Comparison of ENCODE assay signal across 15 cellular contexts in genomic region chr11:62567018-62567633, GRCh38. TPM values are rescaled to one million over a fixed set of nuclear protein-coding genes. Genes with fewer than 3 reads are reported as not detected.
DNase-seq lines count a peak whose midpoint lies in the region; ATAC-seq and TF ChIP-seq lines count a peak whose summit lies in the region.
"Had no signal": no experiment of that assay in that cellular context is flagged by ENCODE, and none has a peak within 500 bp of the region (broad histone marks: within the 10 kb centered on the region; RNA-seq: fewer than 3 reads in every experiment).

No MANE protein-coding gene starts in this region.

- peaks cover 97% of the 10 kb centered on the region for H3K36me3 ChIP-seq in RWPE2 (ENCODE audit: low read depth)
- H3K36me3 ChIP-seq in endodermal cell (ENCODE audit: control insufficient read depth, insufficient read depth, low read length), result peaks cover 89% of the 10 kb centered on the region

- H3K36me3 Mint-ChIP-seq in activated naive CD4-positive, alpha-beta T cell treated with anti-CD3 and anti-CD28 coated beads, Interleukin-2, amount 50 U/mL, for 72 hours, result peaks cover 32 to 66% of the 10 kb centered on the region in 2 donors
- H3K36me3 Mint-ChIP-seq in endodermal cell (ENCODE audit: low read depth), result peaks cover 80% of the 10 kb centered on the region
- H3K36me3 Mint-ChIP-seq in type B pancreatic cell, result peaks cover 40% of the 10 kb centered on the region

- no peak overlapping the region for H3K4me3 ChIP-seq in RWPE2 (ENCODE audit: severe bottlenecking)
- H3K4me3 ChIP-seq in endodermal cell (ENCODE audit: low read length), result peak overlapping the region; percentile 45
- H3K4me3 ChIP-seq: ascending aorta had no signal

- peak; percentile 20 to 21 for ATAC-seq in activated naive CD4-positive, alpha-beta T cell treated with anti-CD3 and anti-CD28 coated beads, Interleukin-2, amount 50 U/mL, for 72 hours
- ATAC-seq in RWPE2 (ENCODE audit: low read depth) (peak; percentile 11; the same call in 1 of the 3 replicates), HG03520 (IDR thresholded peaks at IDR 0.05; ENCODE audit: unreplicated experiment) (no peak), GM21825 (IDR thresholded peaks at IDR 0.05; ENCODE audit: unreplicated experiment) (no peak)
- ATAC-seq: foreskin keratinocyte, SK-N-SH treated with all-trans-retinoic acid at 6 μM for 48 hours had no signal

- H3K27ac Mint-ChIP-seq in activated naive CD4-positive, alpha-beta T cell treated with anti-CD3 and anti-CD28 coated beads, Interleukin-2, amount 50 U/mL, for 72 hours, result peak overlapping the region; percentile 70 to 85
- H3K27ac Mint-ChIP-seq in endodermal cell (peak overlapping the region; percentile 66), type B pancreatic cell (peak overlapping the region; percentile 63)
- H3K27ac Mint-ChIP-seq: B cell had no signal

- DNase-seq in activated naive CD4-positive, alpha-beta T cell treated with anti-CD3 and anti-CD28 coated beads, Interleukin-2, amount 50 U/mL, for 72 hours (ENCODE audit: low spot score in 2 of 2), result no peak
- DNase-seq in activated naive CD4-positive, alpha-beta T cell treated with Interleukin-2 at 50 U/mL for 16 hours, result no peak
- no peak for DNase-seq in RWPE2 (ENCODE audit: low spot score)
- no peak for DNase-seq in endodermal cell
- DNase-seq in type B pancreatic cell (ENCODE audit: extremely low spot score, unreplicated experiment), result no peak
- no peak for DNase-seq in T-helper 9 cell
- DNase-seq: activated CD4-positive, alpha-beta T cell treated with anti-CD3 and anti-CD28 coated beads, Interleukin-2, amount 50 U/mL, for 48 hours; foreskin keratinocyte; KG1; NCI-H774 had no signal

- peaks cover 8% of the 10 kb centered on the region for H3K4me1 ChIP-seq in RWPE2 (ENCODE audit: insufficient read depth, poor library complexity, severe bottlenecking)
- H3K4me1 ChIP-seq in endodermal cell (ENCODE audit: control insufficient read depth, insufficient read depth, low read length), result peaks cover 6% of the 10 kb centered on the region
- H3K4me1 ChIP-seq: ascending aorta had no signal

- H3K4me3 Mint-ChIP-seq in endodermal cell, result no peak overlapping the region
- no peak overlapping the region for H3K4me3 Mint-ChIP-seq in type B pancreatic cell
- H3K4me3 Mint-ChIP-seq: B cell had no signal

- no peak for TF ChIP-seq CTCF in RWPE2 (IDR thresholded peaks at IDR 0.05; ENCODE audit: poor library complexity, severe bottlenecking)
- no peak for TF ChIP-seq CTCF in endodermal cell (conservative IDR thresholded peaks at IDR 0.05)
- TF ChIP-seq CTCF in type B pancreatic cell (conservative IDR thresholded peaks at IDR 0.05), result no peak

- no peak overlapping the region for H3K9ac ChIP-seq in endodermal cell (ENCODE audit: extremely low read depth, low read length, poor library complexity, severe bottlenecking)

- no peak overlapping the region for H3K27ac ChIP-seq in RWPE2 (ENCODE audit: poor library complexity, severe bottlenecking)
- no peak overlapping the region for H3K27ac ChIP-seq in endodermal cell (ENCODE audit: low read depth, low read length)
- H3K27ac ChIP-seq: ascending aorta, foreskin keratinocyte had no signal

- no peaks in the 10 kb centered on the region for H3K9me3 Mint-ChIP-seq in activated naive CD4-positive, alpha-beta T cell treated with anti-CD3 and anti-CD28 coated beads, Interleukin-2, amount 50 U/mL, for 72 hours
- no peaks in the 10 kb centered on the region for H3K9me3 Mint-ChIP-seq in endodermal cell
- H3K9me3 Mint-ChIP-seq in type B pancreatic cell, result no peaks in the 10 kb centered on the region

- WGBS in endodermal cell (ENCODE audit: insufficient coverage in 1 of 2, insufficient read length in 1 of 2), 2 experiments, result 91 to 94% methylated on average over 4 to 7 of the region's 8 CpGs

- H3K27me3 Mint-ChIP-seq in endodermal cell (ENCODE audit: insufficient read depth), result no peaks in the 10 kb centered on the region
- no peaks in the 10 kb centered on the region for H3K27me3 Mint-ChIP-seq in type B pancreatic cell
- H3K27me3 Mint-ChIP-seq: B cell had no signal

- H3K4me1 Mint-ChIP-seq in endodermal cell (peaks cover 36% of the 10 kb centered on the region), type B pancreatic cell (ENCODE audit: unreplicated experiment) (peaks cover 16% of the 10 kb centered on the region)

- H3K9me3 ChIP-seq in RWPE2 (ENCODE audit: severe bottlenecking) (no peaks in the 10 kb centered on the region), endodermal cell (ENCODE audit: control insufficient read depth, low read length) (no peaks in the 10 kb centered on the region)
- H3K9me3 ChIP-seq: ascending aorta had no signal

- no peaks in the 10 kb centered on the region for H3K27me3 ChIP-seq in RWPE2 (ENCODE audit: insufficient read depth, poor library complexity, severe bottlenecking)
- H3K27me3 ChIP-seq in endodermal cell (ENCODE audit: control insufficient read depth, insufficient read depth, low read length, poor library complexity, severe bottlenecking), result no peaks in the 10 kb centered on the region
- H3K27me3 ChIP-seq: ascending aorta, foreskin keratinocyte had no signal

RNA-seq across cellular contexts. Expression of gene EEF1G, which starts 6.6 kb away (rescaled TPM):
- total RNA-seq in activated naive CD4-positive, alpha-beta T cell treated with anti-CD3 and anti-CD28 coated beads, Interleukin-2, amount 50 U/mL, for 72 hours, result 1,000 to 10,000 TPM; 1,622 to 2,023 TPM
- total RNA-seq in endodermal cell (1,000 to 10,000 TPM; 1,705 to 1,818 TPM), type B pancreatic cell (ENCODE audit: low replicate concordance) (1,846 and 2,051 TPM in 2 replicates)
- 2,069 TPM for polyA plus RNA-seq in endodermal cell (2013, experiment 1 of 2)
- 1,897 TPM for polyA plus RNA-seq in endodermal cell (2013, experiment 2 of 2)

RNA-seq across cellular contexts. Expression of gene AHNAK, which starts 20.5 kb away (rescaled TPM):
- total RNA-seq in activated naive CD4-positive, alpha-beta T cell treated with anti-CD3 and anti-CD28 coated beads, Interleukin-2, amount 50 U/mL, for 72 hours, result 10 to 100 TPM; 17.6 to 97.3 TPM
- total RNA-seq in endodermal cell (100 to 1,000 TPM; 109 to 165 TPM), type B pancreatic cell (ENCODE audit: low replicate concordance) (302 and 656 TPM in 2 replicates)
- polyA plus RNA-seq in endodermal cell (2013, experiment 1 of 2), result 18.4 TPM
- polyA plus RNA-seq in endodermal cell (2013, experiment 2 of 2), result 24.8 TPM

RNA-seq across cellular contexts. Expression of gene TUT1, which starts 24.2 kb away (rescaled TPM):
- total RNA-seq in activated naive CD4-positive, alpha-beta T cell treated with anti-CD3 and anti-CD28 coated beads, Interleukin-2, amount 50 U/mL, for 72 hours, result 10 to 100 TPM; 31.8 to 34.9 TPM
- total RNA-seq in endodermal cell, result 10 to 100 TPM; 16.0 to 33.5 TPM
- polyA plus RNA-seq in endodermal cell (2013, experiment 1 of 2), result 22.9 TPM
- 19.0 TPM for polyA plus RNA-seq in endodermal cell (2013, experiment 2 of 2)
- total RNA-seq in type B pancreatic cell (ENCODE audit: low replicate concordance), result 15.0 and 22.1 TPM in 2 replicates

RNA-seq across cellular contexts. Expression of gene MTA2, which starts 34.5 kb away (rescaled TPM):
- total RNA-seq in activated naive CD4-positive, alpha-beta T cell treated with anti-CD3 and anti-CD28 coated beads, Interleukin-2, amount 50 U/mL, for 72 hours, result 100 to 1,000 TPM; 180 to 259 TPM
- 100 to 1,000 TPM; 131 to 155 TPM for total RNA-seq in endodermal cell
- polyA plus RNA-seq in endodermal cell (2013, experiment 1 of 2), result 118 TPM
- polyA plus RNA-seq in endodermal cell (2013, experiment 2 of 2), result 114 TPM
- 148 and 152 TPM in 2 replicates for total RNA-seq in type B pancreatic cell (ENCODE audit: low replicate concordance)

RNA-seq across cellular contexts. Expression of gene EML3, which starts 45.4 kb away (rescaled TPM):
- 100 to 1,000 TPM; 104 to 141 TPM for total RNA-seq in activated naive CD4-positive, alpha-beta T cell treated with anti-CD3 and anti-CD28 coated beads, Interleukin-2, amount 50 U/mL, for 72 hours
- total RNA-seq in endodermal cell (10 to 100 TPM; 51.5 to 57.7 TPM), type B pancreatic cell (ENCODE audit: low replicate concordance) (46.0 and 76.0 TPM in 2 replicates)
- polyA plus RNA-seq in endodermal cell (2013, experiment 1 of 2), result 27.2 TPM
- 23.1 TPM for polyA plus RNA-seq in endodermal cell (2013, experiment 2 of 2)

Comparison
In these comparisons a context has a peak if more than half of its experiments do, and no peak if none do; other contexts are left out.
1. ATAC-seq: peak in activated naive CD4-positive, alpha-beta T cell treated with anti-CD3 and anti-CD28 coated beads, Interleukin-2, amount 50 U/mL, for 72 hours (2 of 2) and RWPE2 (single experiment); none in HG03520 (single experiment) and GM21825 (single experiment).
2. Peak in every context shown above with its lines, with median percentiles within 50 percentile points of each other: H3K27ac Mint-ChIP-seq.